In the genomic region with DNA sequence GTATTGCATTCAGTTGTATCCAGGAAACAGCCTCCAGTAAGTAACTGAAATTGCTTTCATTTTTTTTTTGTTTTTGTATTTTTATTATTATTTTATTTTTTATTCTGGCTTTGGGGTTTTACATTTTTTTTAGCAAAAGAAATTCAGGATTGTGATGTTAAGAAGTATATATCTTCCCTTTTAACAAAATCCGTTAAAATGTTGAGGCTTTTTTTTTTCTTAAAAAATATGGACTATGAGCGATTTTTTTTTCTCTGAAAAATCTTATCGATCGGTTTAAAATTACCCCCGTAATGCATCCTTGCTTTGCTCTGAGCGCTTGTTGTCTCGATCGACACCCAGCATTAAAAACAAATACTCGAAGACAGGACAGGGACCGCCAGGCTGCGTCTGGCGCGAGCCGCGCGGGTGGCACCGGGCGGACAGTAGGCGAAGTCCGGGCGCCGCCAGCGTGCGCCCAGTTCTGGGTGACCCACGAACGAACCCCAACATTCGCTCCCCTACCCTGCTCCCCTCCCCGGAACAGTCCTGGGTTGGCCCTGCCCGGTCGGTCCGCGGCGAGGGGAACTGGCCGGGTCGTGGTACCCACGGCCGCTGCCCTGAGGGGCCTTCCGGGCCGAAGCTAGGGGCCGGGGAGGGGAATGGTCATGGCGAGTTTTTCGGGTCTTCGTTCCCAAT, we compare ENCODE assay signal across 8 cellular contexts. TPM values are rescaled to one million over a fixed set of nuclear protein-coding genes. Genes with fewer than 3 reads are reported as not detected.
A peak's percentile ranks its signal among the peaks of the same experiment; 100 is the strongest.
DNase-seq lines count a peak whose midpoint lies in the region; ATAC-seq and TF ChIP-seq lines count a peak whose summit lies in the region.

No MANE protein-coding gene starts in this region.

- WGBS in right cardiac atrium = under 1% methylated on average over 43 of the region's 43 CpGs

- H3K27ac ChIP-seq in HEK293 (ENCODE audit: extremely low read depth, low read depth, low read length) (peak overlapping the region; percentile 100), right cardiac atrium (ENCODE audit: low read length) (peak overlapping the region; percentile 96), skeletal muscle tissue (ENCODE audit: low read depth, low read length) (peak overlapping the region; percentile 96)

- intact Hi-C loops in right cardiac atrium (cut with DNase I) = loop anchor here in 1 of 4 donors (5.0 kb wide), 1 partner anchor 87 kb away; no protein-coding TSS in a partner anchor

- CTCF ChIA-PET in HEK293 (lab: Yijun Ruan, JAX) = interaction anchor here (0.5 to 2.1 kb wide), 9 partner anchors 10 to 209 kb away, joined by 3 to 14 read pairs (median 4); a partner anchor contains a TSS

- peak; percentile 36 for DNase-seq in SK-MEL-5 (ENCODE audit: low read depth, low spot score)
- peak in 2 of 3 donors; percentile 66 to 68 for DNase-seq in right cardiac atrium
- DNase-seq in NCI-H510A (lab: John Stamatoyannopoulos, UW) = no peak
- no peak for DNase-seq in stimulated activated CD4-positive, alpha-beta T cell treated with anti-CD3 and anti-CD28 coated beads, Interleukin-4, amount 100 ng/mL, for 4 hours
- no peak for DNase-seq in activated gamma-delta T cell (lab: John Stamatoyannopoulos, UW)

- ATAC-seq in right cardiac atrium (no peak), HG02973 (IDR thresholded peaks at IDR 0.05; ENCODE audit: unreplicated experiment) (no peak)

- H3K36me3 ChIP-seq in HEK293 (ENCODE audit: control insufficient read depth in 2 of 2, insufficient read depth in 1 of 2, low read length in 2 of 2) = peaks cover 0 to 8% of the 10 kb centered on the region in 2 experiments; a peak in 1 of 3 replicates
- peaks cover 0 to 3% (median 3%) of the 10 kb centered on the region in 3 donors for H3K36me3 ChIP-seq in skeletal muscle tissue (ENCODE audit: control insufficient read depth in 3 of 3, insufficient read depth in 3 of 3, low read length in 3 of 3)

- peak overlapping the region; percentile 91 to 96 (median 95) for H3K9ac ChIP-seq in skeletal muscle tissue (ENCODE audit: low read depth in 1 of 3, low read length in 3 of 3)

- H3K9me3 ChIP-seq in HEK293 (ENCODE audit: control insufficient read depth, insufficient read depth, low read depth, low read length) (no peaks in the 10 kb centered on the region), right cardiac atrium (ENCODE audit: control insufficient read depth, low read length) (no peaks in the 10 kb centered on the region), skeletal muscle tissue (ENCODE audit: control insufficient read depth in 3 of 3, low read length in 3 of 3) (no peaks in the 10 kb centered on the region)

- in situ Hi-C loops in SK-MEL-5 (cut with HindIII; ENCODE audit: low pct_unique_long_range_greater_than_20kb, low sequenced_read_pairs) = loop anchor here (10.0 kb wide), 1 partner anchor 119 kb away; a partner anchor contains a TSS

- H3K4me1 ChIP-seq in HEK293 (ENCODE audit: control insufficient read depth, insufficient read depth, low read length) = peaks cover 23% of the 10 kb centered on the region
- H3K4me1 ChIP-seq in right cardiac atrium (ENCODE audit: control insufficient read depth, insufficient read depth, low read length) = peaks cover 3% of the 10 kb centered on the region
- H3K4me1 ChIP-seq in skeletal muscle tissue (ENCODE audit: control insufficient read depth in 3 of 3, insufficient read depth in 3 of 3, low read length in 3 of 3) = peaks cover 40 to 65% (median 42%) of the 10 kb centered on the region in 3 donors

- POLR2A ChIA-PET in HEK293 (lab: Yijun Ruan, JAX) = interaction anchor here (0.7 to 6.5 kb wide), 43 partner anchors 9 to 316 kb away, joined by 3 to 85 read pairs (median 5); a partner anchor contains a TSS

- H3K4me3 ChIP-seq in HEK293 (ENCODE audit: low read depth, low read length) = peak overlapping the region; percentile 92
- H3K4me3 ChIP-seq in right cardiac atrium (ENCODE audit: low read length) = peak overlapping the region; percentile 91
- H3K4me3 ChIP-seq in skeletal muscle tissue (ENCODE audit: low read length in 3 of 3) = peak overlapping the region; percentile 79 to 90 (median 87)

- peak; percentile 15; the same call in 1 of the 2 replicates for TF ChIP-seq CTCF in HEK293 (tag by site-specific recombination; IDR thresholded peaks at IDR 0.05)

- H3K27me3 ChIP-seq in right cardiac atrium (ENCODE audit: control insufficient read depth, insufficient read depth) = no peaks in the 10 kb centered on the region
- peaks cover 0 to 7% (median 0%) of the 10 kb centered on the region in 3 donors for H3K27me3 ChIP-seq in skeletal muscle tissue (ENCODE audit: control insufficient read depth in 3 of 3, insufficient read depth in 3 of 3, low read length in 3 of 3)

TF ChIP-seq in HEK293, 187 proteins besides CTCF, POLR2A, EP300 and RAD21 (continues in another document):
- TF ChIP-seq ZNF391 (tag by site-specific recombination; IDR thresholded peaks at IDR 0.05; ENCODE audit: borderline replicate concordance, low read depth) = peak; percentile 21; the same call in 1 of the 2 replicates
- no peak for TF ChIP-seq ZFHX2 (tag by site-specific recombination; conservative IDR thresholded peaks at IDR 0.05)
- no peak for TF ChIP-seq ZNF677 (tag by site-specific recombination; IDR thresholded peaks at IDR 0.05)
- TF ChIP-seq YY2 (tag by site-specific recombination; IDR thresholded peaks at IDR 0.05) = no peak
- TF ChIP-seq, protein P1, sequence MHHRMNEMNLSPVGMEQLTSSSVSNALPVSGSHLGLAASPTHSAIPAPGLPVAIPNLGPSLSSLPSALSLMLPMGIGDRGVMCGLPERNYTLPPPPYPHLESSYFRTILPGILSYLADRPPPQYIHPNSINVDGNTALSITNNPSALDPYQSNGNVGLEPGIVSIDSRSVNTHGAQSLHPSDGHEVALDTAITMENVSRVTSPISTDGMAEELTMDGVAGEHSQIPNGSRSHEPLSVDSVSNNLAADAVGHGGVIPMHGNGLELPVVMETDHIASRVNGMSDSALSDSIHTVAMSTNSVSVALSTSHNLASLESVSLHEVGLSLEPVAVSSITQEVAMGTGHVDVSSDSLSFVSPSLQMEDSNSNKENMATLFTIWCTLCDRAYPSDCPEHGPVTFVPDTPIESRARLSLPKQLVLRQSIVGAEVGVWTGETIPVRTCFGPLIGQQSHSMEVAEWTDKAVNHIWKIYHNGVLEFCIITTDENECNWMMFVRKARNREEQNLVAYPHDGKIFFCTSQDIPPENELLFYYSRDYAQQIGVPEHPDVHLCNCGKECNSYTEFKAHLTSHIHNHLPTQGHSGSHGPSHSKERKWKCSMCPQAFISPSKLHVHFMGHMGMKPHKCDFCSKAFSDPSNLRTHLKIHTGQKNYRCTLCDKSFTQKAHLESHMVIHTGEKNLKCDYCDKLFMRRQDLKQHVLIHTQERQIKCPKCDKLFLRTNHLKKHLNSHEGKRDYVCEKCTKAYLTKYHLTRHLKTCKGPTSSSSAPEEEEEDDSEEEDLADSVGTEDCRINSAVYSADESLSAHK (tag by site-specific recombination; IDR thresholded peaks at IDR 0.05) = no peak
- TF ChIP-seq ZNF792 (tag by site-specific recombination; IDR thresholded peaks at IDR 0.05) = no peak
- TF ChIP-seq, protein P2, sequence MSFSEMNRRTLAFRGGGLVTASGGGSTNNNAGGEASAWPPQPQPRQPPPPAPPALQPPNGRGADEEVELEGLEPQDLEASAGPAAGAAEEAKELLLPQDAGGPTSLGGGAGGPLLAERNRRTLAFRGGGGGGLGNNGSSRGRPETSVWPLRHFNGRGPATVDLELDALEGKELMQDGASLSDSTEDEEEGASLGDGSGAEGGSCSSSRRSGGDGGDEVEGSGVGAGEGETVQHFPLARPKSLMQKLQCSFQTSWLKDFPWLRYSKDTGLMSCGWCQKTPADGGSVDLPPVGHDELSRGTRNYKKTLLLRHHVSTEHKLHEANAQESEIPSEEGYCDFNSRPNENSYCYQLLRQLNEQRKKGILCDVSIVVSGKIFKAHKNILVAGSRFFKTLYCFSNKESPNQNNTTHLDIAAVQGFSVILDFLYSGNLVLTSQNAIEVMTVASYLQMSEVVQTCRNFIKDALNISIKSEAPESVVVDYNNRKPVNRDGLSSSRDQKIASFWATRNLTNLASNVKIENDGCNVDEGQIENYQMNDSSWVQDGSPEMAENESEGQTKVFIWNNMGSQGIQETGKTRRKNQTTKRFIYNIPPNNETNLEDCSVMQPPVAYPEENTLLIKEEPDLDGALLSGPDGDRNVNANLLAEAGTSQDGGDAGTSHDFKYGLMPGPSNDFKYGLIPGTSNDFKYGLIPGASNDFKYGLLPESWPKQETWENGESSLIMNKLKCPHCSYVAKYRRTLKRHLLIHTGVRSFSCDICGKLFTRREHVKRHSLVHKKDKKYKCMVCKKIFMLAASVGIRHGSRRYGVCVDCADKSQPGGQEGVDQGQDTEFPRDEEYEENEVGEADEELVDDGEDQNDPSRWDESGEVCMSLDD (tag by site-specific recombination; IDR thresholded peaks at IDR 0.05) = peak; percentile 80; the same call in 1 of the 2 replicates
- no peak for TF ChIP-seq TRIM28 (IDR thresholded peaks at IDR 0.05; ENCODE audit: borderline replicate concordance, low read length)
- TF ChIP-seq ZNF837 (tag by site-specific recombination; IDR thresholded peaks at IDR 0.05) = 0 out of 2 replicates have a peak, but pooled peaks have one; percentile 22
- TF ChIP-seq ZNF768 (tag by site-specific recombination; IDR thresholded peaks at IDR 0.05) = no peak
- no peak for TF ChIP-seq ZNF629 (tag by site-specific recombination; IDR thresholded peaks at IDR 0.05)
- 0 out of 2 replicates have a peak, but pooled peaks have one; percentile 5 for TF ChIP-seq ZNF654 (tag by site-specific recombination; IDR thresholded peaks at IDR 0.05; ENCODE audit: low read depth)
- TF ChIP-seq ZFP69B (tag by site-specific recombination; IDR thresholded peaks at IDR 0.05) = no peak
- TF ChIP-seq ZNF670 (tag by site-specific recombination; IDR thresholded peaks at IDR 0.05; ENCODE audit: low read depth) = no peak

RNA-seq across cellular contexts. Expression of a gene that starts 0.5 kb away (rescaled TPM):
- 15.4 and 19.1 TPM in 2 replicates for total RNA-seq in SK-MEL-5 (2014; rRNA removed; shearing (Covaris generic))
- polyA plus RNA-seq in SK-MEL-5 (2015; cell fraction: cytosol; rRNA removed) = 64.9 and 83.0 TPM in 2 replicates
- 202 and 203 TPM in 2 replicates for polyA plus RNA-seq in SK-MEL-5 (2015; cell fraction: nucleus; rRNA removed)
- total RNA-seq in right cardiac atrium (10 to 100 TPM in 2 of 4 donors, 1 to 10 TPM in 2; 8.3 to 12.8 (median 9.4) TPM), skeletal muscle tissue (8.4 TPM)
- polyA plus RNA-seq in right cardiac atrium = 8.7 TPM

Comparison
In these comparisons a context has a peak if more than half of its experiments do, and no peak if none do; other contexts are left out.
1. DNase-seq: peak in SK-MEL-5 (single experiment) and right cardiac atrium (2 of 3); none in NCI-H510A (single experiment), stimulated activated CD4-positive, alpha-beta T cell treated with anti-CD3 and anti-CD28 coated beads, Interleukin-4, amount 100 ng/mL, for 4 hours (0 of 2) and activated gamma-delta T cell (single experiment).
2. Peak in every context shown above with its lines, with median percentiles within 50 percentile points of each other: H3K27ac ChIP-seq and H3K4me3 ChIP-seq.